In the genomic region with DNA sequence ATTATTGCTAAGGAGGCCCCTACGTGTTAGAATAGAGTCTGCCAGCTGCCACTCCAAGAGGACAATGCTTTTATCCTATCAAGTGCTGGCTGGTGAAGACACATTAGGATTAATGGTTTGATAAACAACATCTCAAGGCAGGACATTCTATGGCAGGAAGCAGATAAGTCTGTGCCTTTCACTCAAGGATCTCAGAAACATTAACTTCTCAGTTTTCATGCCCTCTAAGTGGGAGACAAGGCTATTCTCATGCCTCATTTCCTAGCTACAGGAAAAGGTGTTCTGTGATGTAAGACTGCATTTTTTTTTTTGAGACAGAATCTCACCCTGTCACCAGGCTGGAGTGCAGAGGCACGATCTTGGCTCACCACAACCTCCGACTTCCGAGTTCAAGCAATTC, we compare ENCODE assay signal across 20 cellular contexts.
"Had no signal": no experiment of that assay in that cellular context is flagged by ENCODE, and none has a peak within 500 bp of the region (broad histone marks: within the 10 kb centered on the region; RNA-seq: fewer than 3 reads in every experiment).

No MANE protein-coding gene starts in this region.

- H3K4me1 ChIP-seq: uterus had no signal

- H3K9me3 Mint-ChIP-seq: mesothelial cell of epicardium had no signal

- H3K36me3 ChIP-seq: thyroid gland, uterus had no signal

- H3K9me3 ChIP-seq: thyroid gland, uterus had no signal

- H3K4me3 ChIP-seq: lung, thyroid gland, uterus had no signal

- H3K27ac Mint-ChIP-seq: activated naive CD8-positive, alpha-beta T cell; mesothelial cell of epicardium; nephron had no signal

- H3K27ac ChIP-seq: thyroid gland, uterus, VCaP had no signal

- DNase-seq: activated CD4-positive, alpha-beta T cell treated with anti-CD3 and anti-CD28 coated beads for 1 hour; activated gamma-delta T cell; cerebellar nuclear complex; cortex of kidney; erythroblast; head of caudate nucleus; nucleus accumbens; retina; stimulated activated CD4-positive, alpha-beta T cell treated with anti-CD3 and anti-CD28 coated beads, Interleukin-12 subunit alpha, Interleukin-12 subunit beta, amount 100 ng/mL, for 4 hours; stimulated activated CD4-positive, alpha-beta T cell treated with anti-CD3 and anti-CD28 coated beads, Interleukin-1b, Interleukin-23, amount 100 ng/mL, for 48 hours; stimulated activated CD8-positive, alpha-beta memory T cell treated with anti-CD3 and anti-CD28 coated beads, Interleukin-4, amount 100 ng/mL, for 48 hours; stimulated activated naive CD4-positive, alpha-beta T cell; thyroid gland; uterus had no signal

- ATAC-seq: left lobe of liver had no signal

- H3K36me3 Mint-ChIP-seq: activated naive CD8-positive, alpha-beta T cell; mesothelial cell of epicardium had no signal

- H3K27me3 ChIP-seq: thyroid gland, uterus had no signal
